Comparison of ENCODE assay signal across 1 cellular context in genomic region chr15:76336254-76337046, GRCh38.
A peak's percentile ranks its signal among the peaks of the same experiment; 100 is the strongest.
TF ChIP-seq lines count a peak whose summit lies in the region.

TSS of gene ISL2 (plus strand) at chr15:76336773. CDS start at chr15:76336884, 111 bp downstream.

TF ChIP-seq in K562, 482 proteins besides CTCF, POLR2A, EP300 and RAD21 (continued from another document and continues in another):
- TF ChIP-seq, protein P1, sequence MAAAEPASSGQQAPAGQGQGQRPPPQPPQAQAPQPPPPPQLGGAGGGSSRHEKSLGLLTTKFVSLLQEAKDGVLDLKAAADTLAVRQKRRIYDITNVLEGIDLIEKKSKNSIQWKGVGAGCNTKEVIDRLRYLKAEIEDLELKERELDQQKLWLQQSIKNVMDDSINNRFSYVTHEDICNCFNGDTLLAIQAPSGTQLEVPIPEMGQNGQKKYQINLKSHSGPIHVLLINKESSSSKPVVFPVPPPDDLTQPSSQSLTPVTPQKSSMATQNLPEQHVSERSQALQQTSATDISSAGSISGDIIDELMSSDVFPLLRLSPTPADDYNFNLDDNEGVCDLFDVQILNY (CRISPR knock-in tag; IDR thresholded peaks at IDR 0.05) = no peak
- TF ChIP-seq MEF2D (tag; conservative IDR thresholded peaks at IDR 0.05; ENCODE audit: low read depth) (no peak), ARID3B (CRISPR knock-in tag; IDR thresholded peaks at IDR 0.05; ENCODE audit: borderline replicate concordance) (no peak), BMI1 (IDR thresholded peaks at IDR 0.05; ENCODE audit: low read length) (no peak), HMGXB4 (CRISPR knock-in tag; IDR thresholded peaks at IDR 0.05) (no peak), ZNF431 (CRISPR knock-in tag; IDR thresholded peaks at IDR 0.05) (no peak), ZFX (CRISPR knock-in tag; IDR thresholded peaks at IDR 0.05) (peak; percentile 78), MAX (CRISPR knock-in tag; IDR thresholded peaks at IDR 0.05) (peak; percentile 17; the same call in 1 of the 2 replicates), RBM14 (IDR thresholded peaks at IDR 0.05; ENCODE audit: borderline replicate concordance, insufficient read depth, low read depth, low read length) (no peak), ZNF589 (CRISPR knock-in tag; IDR thresholded peaks at IDR 0.05; ENCODE audit: low read depth) (no peak), ATF1 (CRISPR knock-in tag; IDR thresholded peaks at IDR 0.05) (peak; percentile 78), ATF1 (tag; IDR thresholded peaks at IDR 0.05) (peak; percentile 95), SNRNP70 (optimal IDR thresholded peaks at IDR 0.05; ENCODE audit: low read depth, low read length) (no peak), NEUROD1 (IDR thresholded peaks at IDR 0.05; ENCODE audit: borderline replicate concordance, low read depth, low read length, partially characterized antibody) (peak; percentile 43), PHF21A (IDR thresholded peaks at IDR 0.05; ENCODE audit: borderline replicate concordance, low read depth) (peak; percentile 95), NFATC3 (IDR thresholded peaks at IDR 0.05) (no peak), SPI1 (IDR thresholded peaks at IDR 0.05; ENCODE audit: borderline replicate concordance, low read depth, low read length) (peak; percentile 71), TCF3 (CRISPR knock-in tag; IDR thresholded peaks at IDR 0.05) (no peak), ZNF140 (CRISPR knock-in tag; IDR thresholded peaks at IDR 0.05) (no peak), ZNF263 (CRISPR knock-in tag; IDR thresholded peaks at IDR 0.05; ENCODE audit: borderline replicate concordance) (no peak), KDM2B (CRISPR knock-in tag; IDR thresholded peaks at IDR 0.05) (0 out of 2 replicates have a peak, but pooled peaks have one; percentile 28), FIP1L1 (IDR thresholded peaks at IDR 0.05; ENCODE audit: low read depth, low read length, poor library complexity, severe bottlenecking) (no peak), ZNF384 (IDR thresholded peaks at IDR 0.05; ENCODE audit: low read depth, low read length) (no peak), RNF219 (CRISPR knock-in tag; IDR thresholded peaks at IDR 0.05) (no peak), RBM34 (IDR thresholded peaks at IDR 0.05; ENCODE audit: borderline replicate concordance, insufficient read depth, low read length) (no peak), ETV6 (IDR thresholded peaks at IDR 0.05; ENCODE audit: borderline replicate concordance in 1 of 2, low read depth in 2 of 2, low read length in 1 of 2) (no peak), ETV6 (CRISPR knock-in tag; IDR thresholded peaks at IDR 0.05; ENCODE audit: borderline replicate concordance) (no peak), ATF7 (IDR thresholded peaks at IDR 0.05) (peak; percentile 96), PHB2 (IDR thresholded peaks at IDR 0.05; ENCODE audit: low read depth) (no peak), FUS (optimal IDR thresholded peaks at IDR 0.05; ENCODE audit: low read depth, low read length) (no peak), REST (CRISPR knock-in tag; IDR thresholded peaks at IDR 0.05; ENCODE audit: low read depth) (no peak), SFPQ (IDR thresholded peaks at IDR 0.05; ENCODE audit: low read depth, low read length) (no peak), CREB3 (tag; conservative IDR thresholded peaks at IDR 0.05; ENCODE audit: low read depth) (no peak), SRSF3 (IDR thresholded peaks at IDR 0.05; ENCODE audit: insufficient read depth, low read length) (no peak), ZNF512 (tag; IDR thresholded peaks at IDR 0.05) (no peak)
- TF ChIP-seq, protein P2, sequence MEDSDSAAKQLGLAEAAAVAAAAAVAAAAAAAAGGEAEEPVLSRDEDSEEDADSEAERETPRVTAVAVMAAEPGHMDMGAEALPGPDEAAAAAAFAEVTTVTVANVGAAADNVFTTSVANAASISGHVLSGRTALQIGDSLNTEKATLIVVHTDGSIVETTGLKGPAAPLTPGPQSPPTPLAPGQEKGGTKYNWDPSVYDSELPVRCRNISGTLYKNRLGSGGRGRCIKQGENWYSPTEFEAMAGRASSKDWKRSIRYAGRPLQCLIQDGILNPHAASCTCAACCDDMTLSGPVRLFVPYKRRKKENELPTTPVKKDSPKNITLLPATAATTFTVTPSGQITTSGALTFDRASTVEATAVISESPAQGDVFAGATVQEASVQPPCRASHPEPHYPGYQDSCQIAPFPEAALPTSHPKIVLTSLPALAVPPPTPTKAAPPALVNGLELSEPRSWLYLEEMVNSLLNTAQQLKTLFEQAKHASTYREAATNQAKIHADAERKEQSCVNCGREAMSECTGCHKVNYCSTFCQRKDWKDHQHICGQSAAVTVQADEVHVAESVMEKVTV (CRISPR knock-in tag; IDR thresholded peaks at IDR 0.05) = no peak
- TF ChIP-seq, protein P3, sequence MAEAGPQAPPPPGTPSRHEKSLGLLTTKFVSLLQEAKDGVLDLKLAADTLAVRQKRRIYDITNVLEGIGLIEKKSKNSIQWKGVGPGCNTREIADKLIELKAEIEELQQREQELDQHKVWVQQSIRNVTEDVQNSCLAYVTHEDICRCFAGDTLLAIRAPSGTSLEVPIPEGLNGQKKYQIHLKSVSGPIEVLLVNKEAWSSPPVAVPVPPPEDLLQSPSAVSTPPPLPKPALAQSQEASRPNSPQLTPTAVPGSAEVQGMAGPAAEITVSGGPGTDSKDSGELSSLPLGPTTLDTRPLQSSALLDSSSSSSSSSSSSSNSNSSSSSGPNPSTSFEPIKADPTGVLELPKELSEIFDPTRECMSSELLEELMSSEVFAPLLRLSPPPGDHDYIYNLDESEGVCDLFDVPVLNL (CRISPR knock-in tag; IDR thresholded peaks at IDR 0.05; ENCODE audit: low read depth) = no peak
- TF ChIP-seq, protein P4, sequence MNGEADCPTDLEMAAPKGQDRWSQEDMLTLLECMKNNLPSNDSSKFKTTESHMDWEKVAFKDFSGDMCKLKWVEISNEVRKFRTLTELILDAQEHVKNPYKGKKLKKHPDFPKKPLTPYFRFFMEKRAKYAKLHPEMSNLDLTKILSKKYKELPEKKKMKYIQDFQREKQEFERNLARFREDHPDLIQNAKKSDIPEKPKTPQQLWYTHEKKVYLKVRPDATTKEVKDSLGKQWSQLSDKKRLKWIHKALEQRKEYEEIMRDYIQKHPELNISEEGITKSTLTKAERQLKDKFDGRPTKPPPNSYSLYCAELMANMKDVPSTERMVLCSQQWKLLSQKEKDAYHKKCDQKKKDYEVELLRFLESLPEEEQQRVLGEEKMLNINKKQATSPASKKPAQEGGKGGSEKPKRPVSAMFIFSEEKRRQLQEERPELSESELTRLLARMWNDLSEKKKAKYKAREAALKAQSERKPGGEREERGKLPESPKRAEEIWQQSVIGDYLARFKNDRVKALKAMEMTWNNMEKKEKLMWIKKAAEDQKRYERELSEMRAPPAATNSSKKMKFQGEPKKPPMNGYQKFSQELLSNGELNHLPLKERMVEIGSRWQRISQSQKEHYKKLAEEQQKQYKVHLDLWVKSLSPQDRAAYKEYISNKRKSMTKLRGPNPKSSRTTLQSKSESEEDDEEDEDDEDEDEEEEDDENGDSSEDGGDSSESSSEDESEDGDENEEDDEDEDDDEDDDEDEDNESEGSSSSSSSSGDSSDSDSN (IDR thresholded peaks at IDR 0.05; ENCODE audit: borderline replicate concordance in 1 of 2, low read depth in 2 of 2, low read length in 2 of 2) = 0 out of 4 replicates have a peak, but pooled peaks of 1 of the 2 experiments have one; percentile 31
